8 cellular contexts compared by ENCODE assay signal in the genomic region with DNA sequence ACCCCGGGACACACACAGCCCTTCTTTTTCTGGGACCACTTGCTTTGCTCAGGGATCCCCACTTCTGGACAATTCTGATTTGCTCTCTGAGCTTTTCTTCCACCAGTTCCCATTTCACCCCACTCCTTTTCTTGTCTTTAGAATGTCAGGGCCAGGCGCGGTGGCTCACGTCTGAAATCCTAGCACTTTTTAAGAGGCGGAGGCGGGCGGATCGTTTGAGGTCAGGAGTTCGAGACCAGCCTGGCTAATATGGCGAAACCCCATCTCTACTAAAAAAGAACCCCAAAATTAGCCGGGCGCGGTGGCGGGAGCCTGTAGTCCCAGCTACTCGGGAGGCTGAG. TPM values are rescaled to one million over a fixed set of nuclear protein-coding genes. Genes with fewer than 3 reads are reported as not detected.
DNase-seq lines count a peak whose midpoint lies in the region; ATAC-seq, FAIRE-seq and TF ChIP-seq lines count a peak whose summit lies in the region.

No MANE protein-coding gene starts in this region.

- peaks cover 12% of the 10 kb centered on the region; the same call in 2 of the 3 replicates for H3K4me1 ChIP-seq in A549

- peaks cover 17% of the 10 kb centered on the region for H3K4me1 Mint-ChIP-seq in activated naive CD4-positive, alpha-beta T cell treated with anti-CD3 and anti-CD28 coated beads for 36 hours (ENCODE audit: low read depth)

- CTCF ChIA-PET in A549 (lab: Yijun Ruan, JAX), result no interaction called here
- CTCF ChIA-PET in activated naive CD4-positive, alpha-beta T cell treated with anti-CD3 and anti-CD28 coated beads for 36 hours (lab: Charles Lee), result no interaction called here

- POLR2A ChIA-PET in A549 (lab: Yijun Ruan, JAX), result no interaction called here

- H3K4me3 Mint-ChIP-seq in activated naive CD4-positive, alpha-beta T cell treated with anti-CD3 and anti-CD28 coated beads for 36 hours, result peak overlapping the region; percentile 85

- no peak for TF ChIP-seq CTCF in A549 (IDR thresholded peaks at IDR 0.05)
- TF ChIP-seq CTCF in HL-60 (IDR thresholded peaks at IDR 0.05; ENCODE audit: insufficient read depth, low read length), result no peak

- peak overlapping the region; percentile 69 for H3K4me2 ChIP-seq in A549

- H3K36me3 Mint-ChIP-seq in activated naive CD4-positive, alpha-beta T cell treated with anti-CD3 and anti-CD28 coated beads for 36 hours (ENCODE audit: low read depth), result peaks cover 7% of the 10 kb centered on the region

- no peaks in the 10 kb centered on the region for H3K9me3 Mint-ChIP-seq in activated naive CD4-positive, alpha-beta T cell treated with anti-CD3 and anti-CD28 coated beads for 36 hours

- no peak for TF ChIP-seq POLR2A in A549 (IDR thresholded peaks at IDR 0.05; ENCODE audit: low read length)

- 4% methylated on average over 12 of the region's 15 CpGs for WGBS in A549 (ENCODE audit: missing lambda C conversion rate)

- intact Hi-C loops in activated naive CD4-positive, alpha-beta T cell treated with anti-CD3 and anti-CD28 coated beads for 36 hours (cut with micrococcal nuclease), result loop anchor here (1.0 to 5.0 kb wide), 9 partner anchors 49 to 1259 kb away; partner anchors contain the start of genes ACTL6A, CCDC39, FXR1 and MFN1

- peaks cover 8% of the 10 kb centered on the region for H3K27me3 Mint-ChIP-seq in activated naive CD4-positive, alpha-beta T cell treated with anti-CD3 and anti-CD28 coated beads for 36 hours (ENCODE audit: low read depth)

- peak; percentile 7 to 31 for DNase-seq in A549 (ENCODE audit: low read depth in 1 of 2, low spot score in 1 of 2)
- no peak for DNase-seq in HL-60 (ENCODE audit: low read depth in 1 of 2, low spot score in 1 of 2)
- peak; percentile 41 for DNase-seq in activated naive CD4-positive, alpha-beta T cell treated with anti-CD3 and anti-CD28 coated beads for 36 hours
- peak; percentile 3 to 12 for DNase-seq in stimulated activated CD4-positive, alpha-beta T cell treated with anti-CD3 and anti-CD28 coated beads, Interleukin-15, amount 100 ng/mL, for 48 hours (ENCODE audit: low read depth in 2 of 2)
- no peak for DNase-seq in cerebellar nuclear complex (lab: John Stamatoyannopoulos, UW)
- DNase-seq in RCC 7860 (ENCODE audit: low spot score), result no peak
- no peak for DNase-seq in NCI-H1092 (lab: John Stamatoyannopoulos, UW)

- H3K27ac Mint-ChIP-seq in activated naive CD4-positive, alpha-beta T cell treated with anti-CD3 and anti-CD28 coated beads for 36 hours, result peak overlapping the region; percentile 67

- peak in 1 of 2 experiments; percentile 8; a peak in 3 of 6 replicates for ATAC-seq in A549

- no peak for TF ChIP-seq EP300 in A549 (IDR thresholded peaks at IDR 0.05)

- peak overlapping the region; percentile 93 to 99 for H3K27ac ChIP-seq in A549
- peak overlapping the region; percentile 91 for H3K27ac ChIP-seq in HL-60 (replicated peaks)

- no peaks in the 10 kb centered on the region for H3K9me3 ChIP-seq in A549

- FAIRE-seq in A549 (lab: Jason Lieb, UNC) (no peak), RCC 7860 (lab: Jason Lieb, UNC) (no peak)

- peak overlapping the region; percentile 81 for H3K4me3 ChIP-seq in A549
- H3K4me3 ChIP-seq in HL-60 (replicated peaks; ENCODE audit: insufficient read depth, low read length), result peak overlapping the region; percentile 80
- H3K4me3 ChIP-seq in iPS-11a (ENCODE audit: low read depth, low read length), result peak overlapping the region; percentile 91

- H3K27me3 ChIP-seq in HL-60 (ENCODE audit: insufficient read depth, poor library complexity, severe bottlenecking), result no peaks in the 10 kb centered on the region

- no peak for TF ChIP-seq RAD21 in A549 (conservative IDR thresholded peaks at IDR 0.05 in 1 of 2, IDR thresholded peaks at IDR 0.05 in 1 of 2)

TF ChIP-seq in A549, 52 proteins besides CTCF, POLR2A, EP300 and RAD21:
- no peak for TF ChIP-seq JUNB (IDR thresholded peaks at IDR 0.05)
- TF ChIP-seq ZC3H11A (IDR thresholded peaks at IDR 0.05), result no peak
- no peak for TF ChIP-seq NR3C1 (IDR thresholded peaks at IDR 0.05)
- TF ChIP-seq HOXB5 (CRISPR knock-in tag; IDR thresholded peaks at IDR 0.05), result no peak
- TF ChIP-seq FOXS1 (CRISPR knock-in tag; IDR thresholded peaks at IDR 0.05), result no peak
- TF ChIP-seq ZNF302 (CRISPR knock-in tag; IDR thresholded peaks at IDR 0.05), result no peak
- TF ChIP-seq HOXB13 (CRISPR knock-in tag; IDR thresholded peaks at IDR 0.05; ENCODE audit: low read depth), result no peak
- TF ChIP-seq PHF8 (IDR thresholded peaks at IDR 0.05; ENCODE audit: borderline replicate concordance, low read depth), result no peak
- TF ChIP-seq USF2 (IDR thresholded peaks at IDR 0.05), result no peak
- TF ChIP-seq, protein P1, sequence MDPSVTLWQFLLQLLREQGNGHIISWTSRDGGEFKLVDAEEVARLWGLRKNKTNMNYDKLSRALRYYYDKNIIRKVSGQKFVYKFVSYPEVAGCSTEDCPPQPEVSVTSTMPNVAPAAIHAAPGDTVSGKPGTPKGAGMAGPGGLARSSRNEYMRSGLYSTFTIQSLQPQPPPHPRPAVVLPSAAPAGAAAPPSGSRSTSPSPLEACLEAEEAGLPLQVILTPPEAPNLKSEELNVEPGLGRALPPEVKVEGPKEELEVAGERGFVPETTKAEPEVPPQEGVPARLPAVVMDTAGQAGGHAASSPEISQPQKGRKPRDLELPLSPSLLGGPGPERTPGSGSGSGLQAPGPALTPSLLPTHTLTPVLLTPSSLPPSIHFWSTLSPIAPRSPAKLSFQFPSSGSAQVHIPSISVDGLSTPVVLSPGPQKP (IDR thresholded peaks at IDR 0.05; ENCODE audit: low read depth, low read length), result no peak
- no peak for TF ChIP-seq FOSL2 (IDR thresholded peaks at IDR 0.05)
- no peak for TF ChIP-seq FOSL2 (CRISPR knock-in tag; IDR thresholded peaks at IDR 0.05)
- TF ChIP-seq, protein P2, sequence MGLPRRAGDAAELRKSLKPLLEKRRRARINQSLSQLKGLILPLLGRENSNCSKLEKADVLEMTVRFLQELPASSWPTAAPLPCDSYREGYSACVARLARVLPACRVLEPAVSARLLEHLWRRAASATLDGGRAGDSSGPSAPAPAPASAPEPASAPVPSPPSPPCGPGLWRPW (IDR thresholded peaks at IDR 0.05), result no peak
- no peak for TF ChIP-seq HDAC2 (IDR thresholded peaks at IDR 0.05)
- no peak for TF ChIP-seq CBX8 (IDR thresholded peaks at IDR 0.05)
- TF ChIP-seq CHD4 (IDR thresholded peaks at IDR 0.05; ENCODE audit: borderline replicate concordance), result no peak
- TF ChIP-seq TP53 (CRISPR knock-in tag; IDR thresholded peaks at IDR 0.05), result no peak

RNA-seq across cellular contexts. Expression of gene USP13, which starts 0.9 kb away (rescaled TPM):
- polyA plus RNA-seq in A549 (2011; rRNA removed) (10.2 and 11.5 TPM in 2 replicates), A549 (2017; fragmentation: RNase III; extraction: RNeasy Plus Mini Kit Qiagen cat#74134 plus additional on column Dnase treatment) (7.5 to 8.7 TPM (median 7.6 TPM) in 3 replicates)
- 4.8 and 5.0 TPM in 2 replicates for polyA plus RNA-seq in A549 (2012; cell fraction: cytosol; rRNA removed)
- polyA plus RNA-seq in A549 (2012; cell fraction: nucleus; rRNA removed), result 2.8 and 4.4 TPM in 2 replicates
- 14.8 and 16.2 TPM in 2 replicates for polyA minus RNA-seq in A549 (2011; rRNA and poly(A)+ RNA removed)
- 10 to 100 TPM; 12.0 to 12.1 TPM for total RNA-seq in activated naive CD4-positive, alpha-beta T cell treated with anti-CD3 and anti-CD28 coated beads for 36 hours

RNA-seq across cellular contexts. Expression of gene NDUFB5, which starts 49.2 kb away (rescaled TPM):
- 37.7 and 66.1 TPM in 2 replicates for polyA plus RNA-seq in A549 (2011; rRNA removed)
- polyA plus RNA-seq in A549 (2012; cell fraction: cytosol; rRNA removed), result 11.3 and 12.7 TPM in 2 replicates
- 4.8 and 13.0 TPM in 2 replicates for polyA plus RNA-seq in A549 (2012; cell fraction: nucleus; rRNA removed)
- 65.5 to 73.3 TPM (median 70.0 TPM) in 3 replicates for polyA plus RNA-seq in A549 (2017; fragmentation: RNase III; extraction: RNeasy Plus Mini Kit Qiagen cat#74134 plus additional on column Dnase treatment)
- polyA minus RNA-seq in A549 (2011; rRNA and poly(A)+ RNA removed), result 3.5 and 4.8 TPM in 2 replicates
- 100 to 1,000 TPM; 148 to 151 TPM for total RNA-seq in activated naive CD4-positive, alpha-beta T cell treated with anti-CD3 and anti-CD28 coated beads for 36 hours

RNA-seq across cellular contexts. Expression of gene MRPL47, which starts 49.3 kb away (rescaled TPM):
- 61.3 and 79.8 TPM in 2 replicates for polyA plus RNA-seq in A549 (2011; rRNA removed)
- 18.1 and 23.8 TPM in 2 replicates for polyA plus RNA-seq in A549 (2012; cell fraction: cytosol; rRNA removed)
- 6.0 and 6.5 TPM in 2 replicates for polyA plus RNA-seq in A549 (2012; cell fraction: nucleus; rRNA removed)
- 49.2 to 51.6 TPM (median 49.7 TPM) in 3 replicates for polyA plus RNA-seq in A549 (2017; fragmentation: RNase III; extraction: RNeasy Plus Mini Kit Qiagen cat#74134 plus additional on column Dnase treatment)
- 8.2 and 10.8 TPM in 2 replicates for polyA minus RNA-seq in A549 (2011; rRNA and poly(A)+ RNA removed)
- total RNA-seq in activated naive CD4-positive, alpha-beta T cell treated with anti-CD3 and anti-CD28 coated beads for 36 hours, result 10 to 100 TPM; 48.8 to 50.4 TPM

Comparison
In these comparisons a context has a peak if more than half of its experiments do, and no peak if none do; other contexts are left out.
1. DNase-seq: peak in A549 (2 of 2), activated naive CD4-positive, alpha-beta T cell treated with anti-CD3 and anti-CD28 coated beads for 36 hours (single experiment) and stimulated activated CD4-positive, alpha-beta T cell treated with anti-CD3 and anti-CD28 coated beads, Interleukin-15, amount 100 ng/mL, for 48 hours (2 of 2); none in HL-60 (0 of 2), cerebellar nuclear complex (0 of 2), RCC 7860 (single experiment) and NCI-H1092 (single experiment).
2. Peak in every context shown above with its lines, with median percentiles within 50 percentile points of each other: H3K4me3 ChIP-seq.